1 cellular context compared by ENCODE assay signal in the genomic region with DNA sequence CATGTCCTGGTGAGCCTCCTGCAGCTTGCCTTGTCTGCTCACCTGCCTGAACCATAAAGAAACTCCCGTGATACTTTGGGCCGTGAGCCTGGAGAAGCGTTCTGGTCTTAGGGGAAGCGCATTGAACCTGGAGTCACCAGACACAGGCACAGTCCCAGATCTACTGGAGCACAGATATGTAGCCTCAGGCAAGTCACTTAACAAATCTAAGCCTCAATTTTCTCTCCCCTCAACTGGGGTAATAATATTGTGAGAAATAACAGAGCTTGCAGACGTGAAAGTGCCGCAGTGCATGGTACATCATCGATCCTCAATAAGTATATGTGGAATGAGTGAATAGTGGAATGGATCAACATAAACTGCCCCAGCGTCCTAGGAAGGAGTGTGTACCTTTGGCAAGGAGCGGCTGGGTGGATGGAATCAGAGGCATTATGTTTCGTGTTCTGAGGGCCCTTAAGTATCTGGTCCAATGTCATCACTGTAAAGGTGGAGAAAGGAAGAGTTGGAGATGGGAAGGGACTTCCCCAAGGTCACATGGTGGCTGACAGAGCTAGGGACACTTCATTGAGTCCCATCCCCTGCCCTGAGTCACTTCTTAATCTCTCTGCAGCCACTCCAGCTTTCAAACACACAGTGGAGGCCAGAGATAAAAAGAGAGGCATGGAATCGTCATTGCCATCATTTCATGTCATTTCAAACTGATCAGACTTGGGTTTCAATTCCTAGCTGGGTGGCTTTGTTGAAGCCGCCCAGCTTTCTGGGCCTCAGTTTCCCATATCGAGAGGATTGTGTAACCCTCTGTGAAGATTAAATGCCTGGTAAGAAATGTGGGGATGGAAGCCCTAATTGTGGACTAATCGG.
TF ChIP-seq lines count a peak whose summit lies in the region.

No MANE protein-coding gene starts in this region.

TF ChIP-seq in K562, 482 proteins besides CTCF, POLR2A, EP300 and RAD21:
- TF ChIP-seq PHF8 (IDR thresholded peaks at IDR 0.05; ENCODE audit: borderline replicate concordance, low read length) (no peak), CBFA2T3 (IDR thresholded peaks at IDR 0.05) (peak; percentile 68), TCF3 (CRISPR knock-in tag; IDR thresholded peaks at IDR 0.05) (peak; percentile 65), CBFA2T2 (conservative IDR thresholded peaks at IDR 0.05) (peak; percentile 49), ZNF76 (CRISPR knock-in tag; IDR thresholded peaks at IDR 0.05; ENCODE audit: borderline replicate concordance) (no peak), TAL1 (IDR thresholded peaks at IDR 0.05) (peak; percentile 57), FOSL1 (tag; conservative IDR thresholded peaks at IDR 0.05) (peak; percentile 84), PRPF4 (IDR thresholded peaks at IDR 0.05; ENCODE audit: insufficient read depth, low read depth, low read length, poor library complexity, severe bottlenecking) (no peak), RAD51 (IDR thresholded peaks at IDR 0.05; ENCODE audit: borderline replicate concordance, low read depth) (peak; percentile 12; the same call in 1 of the 2 replicates), ARID1B (IDR thresholded peaks at IDR 0.05) (peak; percentile 49)
- TF ChIP-seq, protein P1, sequence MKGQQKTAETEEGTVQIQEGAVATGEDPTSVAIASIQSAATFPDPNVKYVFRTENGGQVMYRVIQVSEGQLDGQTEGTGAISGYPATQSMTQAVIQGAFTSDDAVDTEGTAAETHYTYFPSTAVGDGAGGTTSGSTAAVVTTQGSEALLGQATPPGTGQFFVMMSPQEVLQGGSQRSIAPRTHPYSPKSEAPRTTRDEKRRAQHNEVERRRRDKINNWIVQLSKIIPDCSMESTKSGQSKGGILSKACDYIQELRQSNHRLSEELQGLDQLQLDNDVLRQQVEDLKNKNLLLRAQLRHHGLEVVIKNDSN (CRISPR knock-in tag; IDR thresholded peaks at IDR 0.05): peak; percentile 46; the same call in 1 of the 2 replicates
